ENCODE assay signal across 1 cellular context in genomic region chr12:106840217-106840616, GRCh38.
TF ChIP-seq lines count a peak whose summit lies in the region.

No MANE protein-coding gene starts in this region.

TF ChIP-seq in K562, 482 proteins besides CTCF, POLR2A, EP300 and RAD21 (continues in another document):
- TF ChIP-seq AFF4 (CRISPR knock-in tag; IDR thresholded peaks at IDR 0.05) = no peak
- TF ChIP-seq EP400 (IDR thresholded peaks at IDR 0.05) = no peak; the same call in 1 of the 2 replicates
- no peak for TF ChIP-seq TAF1 (IDR thresholded peaks at IDR 0.05; ENCODE audit: control insufficient read depth, extremely low read depth, insufficient read depth, low read length, severe bottlenecking)
- TF ChIP-seq SIN3B (IDR thresholded peaks at IDR 0.05; ENCODE audit: low read depth) = no peak
- TF ChIP-seq TCF7L2 (IDR thresholded peaks at IDR 0.05; ENCODE audit: low read depth, low read length) = no peak
- TF ChIP-seq ATF7 (IDR thresholded peaks at IDR 0.05) = 0 out of 2 replicates have a peak, but pooled peaks have one; percentile 16
- TF ChIP-seq USF1 (CRISPR knock-in tag; IDR thresholded peaks at IDR 0.05) = no peak
- no peak for TF ChIP-seq ZNF174 (CRISPR knock-in tag; IDR thresholded peaks at IDR 0.05)
- no peak for TF ChIP-seq THAP7 (CRISPR knock-in tag; IDR thresholded peaks at IDR 0.05)
- TF ChIP-seq HMBOX1 (IDR thresholded peaks at IDR 0.05) = no peak
- no peak for TF ChIP-seq ZNF347 (CRISPR knock-in tag; IDR thresholded peaks at IDR 0.05; ENCODE audit: low read depth)
- no peak for TF ChIP-seq ZBED1 (IDR thresholded peaks at IDR 0.05)
- no peak for TF ChIP-seq ZNF280A (IDR thresholded peaks at IDR 0.05; ENCODE audit: low read depth, partially characterized antibody)
- no peak for TF ChIP-seq ESRRA (IDR thresholded peaks at IDR 0.05; ENCODE audit: borderline replicate concordance, low read depth)
- no peak for TF ChIP-seq RBM25 (IDR thresholded peaks at IDR 0.05; ENCODE audit: low read depth, low read length, severe bottlenecking)
- TF ChIP-seq NFE2 (IDR thresholded peaks at IDR 0.05; ENCODE audit: low read depth) = peak; percentile 34; the same call in 1 of the 2 replicates
- no peak for TF ChIP-seq USF2 (CRISPR knock-in tag; IDR thresholded peaks at IDR 0.05)
- TF ChIP-seq SNIP1 (IDR thresholded peaks at IDR 0.05; ENCODE audit: low read depth) = no peak
- no peak for TF ChIP-seq ZNF398 (CRISPR knock-in tag; IDR thresholded peaks at IDR 0.05)
- no peak for TF ChIP-seq ZNF121 (CRISPR knock-in tag; conservative IDR thresholded peaks at IDR 0.05)
- TF ChIP-seq ZC3H4 (CRISPR knock-in tag; IDR thresholded peaks at IDR 0.05; ENCODE audit: borderline replicate concordance) = no peak
- TF ChIP-seq CBX8 (IDR thresholded peaks at IDR 0.05; ENCODE audit: borderline replicate concordance, extremely low read depth, low read depth, low read length, poor library complexity, severe bottlenecking) = no peak
- no peak for TF ChIP-seq ZNF431 (CRISPR knock-in tag; IDR thresholded peaks at IDR 0.05)
- TF ChIP-seq NCOA4 (IDR thresholded peaks at IDR 0.05; ENCODE audit: partially characterized antibody) = no peak
- TF ChIP-seq ETV1 (tag; conservative IDR thresholded peaks at IDR 0.05; ENCODE audit: low read depth) = 0 out of 2 replicates have a peak, but pooled peaks have one; percentile 23
- no peak for TF ChIP-seq ZNF785 (CRISPR knock-in tag; IDR thresholded peaks at IDR 0.05)
- TF ChIP-seq PHF21A (IDR thresholded peaks at IDR 0.05; ENCODE audit: borderline replicate concordance, low read depth) = no peak
- no peak for TF ChIP-seq SOX6 (IDR thresholded peaks at IDR 0.05)
- no peak for TF ChIP-seq PML (IDR thresholded peaks at IDR 0.05; ENCODE audit: low read length)
- no peak for TF ChIP-seq XRCC4 (IDR thresholded peaks at IDR 0.05; ENCODE audit: extremely low read depth, insufficient read depth, insufficient read length)
- TF ChIP-seq EGR1 (conservative IDR thresholded peaks at IDR 0.05) = no peak
- no peak for TF ChIP-seq ZNF79 (CRISPR knock-in tag; IDR thresholded peaks at IDR 0.05; ENCODE audit: low read depth)
- no peak for TF ChIP-seq YBX1 (IDR thresholded peaks at IDR 0.05)
- no peak for TF ChIP-seq BRF2 (IDR thresholded peaks at IDR 0.05; ENCODE audit: borderline replicate concordance, insufficient read depth, insufficient read length)
- peak; percentile 85 for TF ChIP-seq ARID3A (IDR thresholded peaks at IDR 0.05; ENCODE audit: borderline replicate concordance, low read depth, low read length)
- TF ChIP-seq ARNT (IDR thresholded peaks at IDR 0.05) = peak in 1 of 2 experiments; percentile 51; a peak in 1 of 4 replicates
- TF ChIP-seq COPS2 (conservative IDR thresholded peaks at IDR 0.05) = no peak
- no peak for TF ChIP-seq PHB (CRISPR knock-in tag; IDR thresholded peaks at IDR 0.05)
- no peak for TF ChIP-seq ETS1 (conservative IDR thresholded peaks at IDR 0.05; ENCODE audit: control insufficient read depth, low read depth, low read length)
- TF ChIP-seq NRF1 (conservative IDR thresholded peaks at IDR 0.05 in 1 of 2, IDR thresholded peaks at IDR 0.05 in 1 of 2) = peak in 1 of 2 experiments; percentile 52; a peak in 2 of 4 replicates
- TF ChIP-seq DPF2 (IDR thresholded peaks at IDR 0.05) = peak; percentile 35; the same call in 1 of the 2 replicates
- no peak for TF ChIP-seq CCAR2 (IDR thresholded peaks at IDR 0.05; ENCODE audit: low read depth, low read length)
- no peak for TF ChIP-seq DNMT1 (IDR thresholded peaks at IDR 0.05)
- TF ChIP-seq DEAF1 (CRISPR knock-in tag; IDR thresholded peaks at IDR 0.05) = no peak
- no peak for TF ChIP-seq CBX5 (IDR thresholded peaks at IDR 0.05; ENCODE audit: borderline replicate concordance, low read depth)
- no peak for TF ChIP-seq ZNF707 (CRISPR knock-in tag; conservative IDR thresholded peaks at IDR 0.05)
